ENCODE assay signal across 1 cellular context in the genomic region with DNA sequence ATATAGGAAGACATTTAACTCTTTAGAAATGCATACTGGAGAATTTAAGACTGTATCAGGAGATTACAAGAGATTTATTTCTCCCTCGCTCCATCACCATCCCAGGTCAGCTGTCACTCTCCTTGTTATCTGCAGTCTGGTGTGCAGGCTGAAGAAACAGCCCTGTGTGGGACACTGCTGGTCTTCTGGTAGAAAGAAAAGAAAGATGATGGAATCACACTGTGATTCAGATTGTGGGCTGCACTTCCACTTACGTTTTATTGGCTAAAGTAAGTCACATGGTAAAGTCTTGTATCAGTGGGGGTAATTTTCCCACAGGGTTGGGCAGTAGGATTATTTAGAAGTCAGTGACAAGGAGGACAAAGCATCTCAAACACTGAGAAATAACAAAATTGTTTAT.
TF ChIP-seq lines count a peak whose summit lies in the region.

No MANE protein-coding gene starts in this region.

TF ChIP-seq in H1, 55 proteins besides CTCF, POLR2A, EP300 and RAD21:
- no peak for TF ChIP-seq SIRT6 (IDR thresholded peaks at IDR 0.05; ENCODE audit: low read length)
- TF ChIP-seq SRF (IDR thresholded peaks at IDR 0.05; ENCODE audit: low read depth, low read length), result no peak
- TF ChIP-seq, protein P1, sequence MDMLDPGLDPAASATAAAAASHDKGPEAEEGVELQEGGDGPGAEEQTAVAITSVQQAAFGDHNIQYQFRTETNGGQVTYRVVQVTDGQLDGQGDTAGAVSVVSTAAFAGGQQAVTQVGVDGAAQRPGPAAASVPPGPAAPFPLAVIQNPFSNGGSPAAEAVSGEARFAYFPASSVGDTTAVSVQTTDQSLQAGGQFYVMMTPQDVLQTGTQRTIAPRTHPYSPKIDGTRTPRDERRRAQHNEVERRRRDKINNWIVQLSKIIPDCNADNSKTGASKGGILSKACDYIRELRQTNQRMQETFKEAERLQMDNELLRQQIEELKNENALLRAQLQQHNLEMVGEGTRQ (IDR thresholded peaks at IDR 0.05; ENCODE audit: low read length), result 0 out of 2 replicates have a peak, but pooled peaks have one; percentile 40
- no peak for TF ChIP-seq TAF7 (optimal IDR thresholded peaks at IDR 0.05; ENCODE audit: borderline replicate concordance, low read depth, low read length)
- TF ChIP-seq KDM4A (IDR thresholded peaks at IDR 0.05; ENCODE audit: low read depth, low read length, severe bottlenecking), result no peak
- no peak for TF ChIP-seq GTF2F1 (IDR thresholded peaks at IDR 0.05; ENCODE audit: borderline replicate concordance, low read depth, low read length)
- TF ChIP-seq GABPA (IDR thresholded peaks at IDR 0.05; ENCODE audit: borderline replicate concordance, insufficient read depth, low read length), result no peak
